ENCODE assay signal across 10 cellular contexts in genomic region chr22:40817737-40818136, GRCh38. TPM values are rescaled to one million over a fixed set of nuclear protein-coding genes. Genes with fewer than 3 reads are reported as not detected.
DNase-seq lines count a peak whose midpoint lies in the region; ATAC-seq, FAIRE-seq and TF ChIP-seq lines count a peak whose summit lies in the region.
"Had no signal": no experiment of that assay in that cellular context is flagged by ENCODE, and none has a peak within 500 bp of the region (broad histone marks: within the 10 kb centered on the region; RNA-seq: fewer than 3 reads in every experiment).

No MANE protein-coding gene starts in this region.

- peak overlapping the region; percentile 62 for H3K27ac Mint-ChIP-seq in Calu3 (ENCODE audit: unreplicated experiment)
- no peak overlapping the region for H3K27ac Mint-ChIP-seq in astrocyte (ENCODE audit: unreplicated experiment)

- H3K27ac ChIP-seq in HUES6 (ENCODE audit: low read depth, low read length): no peak overlapping the region
- H3K27ac ChIP-seq in astrocyte (ENCODE audit: low read depth, low read length): no peak overlapping the region
- H3K27ac ChIP-seq in neural cell (ENCODE audit: low read length): no peak overlapping the region
- H3K27ac ChIP-seq: testis had no signal

- ATAC-seq in GM21360 (IDR thresholded peaks at IDR 0.05; ENCODE audit: unreplicated experiment) (no peak), HG03097 (IDR thresholded peaks at IDR 0.05; ENCODE audit: low FRiP score, unreplicated experiment) (no peak)

- H3K4me1 ChIP-seq in HUES6 (ENCODE audit: control insufficient read depth, insufficient read depth, low read length) (peaks cover 7% of the 10 kb centered on the region; the same call in 1 of the 2 replicates), astrocyte (ENCODE audit: insufficient read depth, low read length) (peaks cover 6% of the 10 kb centered on the region)

- no peaks in the 10 kb centered on the region for H3K9me2 ChIP-seq in neural cell (ENCODE audit: insufficient read depth, low read length)

- no peaks in the 10 kb centered on the region for H3K9me3 ChIP-seq in HUES6 (ENCODE audit: control insufficient read depth, insufficient read depth, low read depth, low read length)
- no peaks in the 10 kb centered on the region for H3K9me3 ChIP-seq in astrocyte (ENCODE audit: insufficient read depth, low read depth, low read length)
- no peaks in the 10 kb centered on the region for H3K9me3 ChIP-seq in neural cell (ENCODE audit: low read length)
- H3K9me3 ChIP-seq: testis had no signal

- H3K79me2 ChIP-seq in astrocyte (ENCODE audit: insufficient read depth, low read length) (peaks cover 56% of the 10 kb centered on the region), neural cell (replicated peaks; ENCODE audit: insufficient read depth, low read length) (peaks cover 19% of the 10 kb centered on the region)

- TF ChIP-seq EP300 in neural cell (conservative IDR thresholded peaks at IDR 0.05; ENCODE audit: poor library complexity, severe bottlenecking): no peak

- DNase-seq in Calu3 (no peak), astrocyte (ENCODE audit: low read depth) (no peak), frontal cortex (ENCODE audit: low spot score in 2 of 2) (no peak), cerebellum (ENCODE audit: low spot score) (no peak)
- DNase-seq: NCI-H510A, testis had no signal

- H3K27me3 ChIP-seq in HUES6 (ENCODE audit: control insufficient read depth, insufficient read depth, low read length): no peaks in the 10 kb centered on the region
- H3K27me3 ChIP-seq in astrocyte (ENCODE audit: insufficient read depth, low read length): no peaks in the 10 kb centered on the region
- H3K27me3 ChIP-seq in neural cell (ENCODE audit: insufficient read depth, low read depth, low read length): no peaks in the 10 kb centered on the region
- H3K27me3 ChIP-seq: testis had no signal

- CTCF ChIA-PET in Calu3 (lab: Charles Lee): interaction anchor here (1.1 kb wide), 1 partner anchor 39 kb away, joined by 3 read pairs; the partner anchor contains the start of genes ST13 and XPNPEP3

- TF ChIP-seq RAD21 in neural cell (conservative IDR thresholded peaks at IDR 0.05): no peak

- H4K20me1 ChIP-seq in astrocyte (ENCODE audit: insufficient read depth, low read length): peaks cover 21% of the 10 kb centered on the region
- H4K20me1 ChIP-seq in neural cell (ENCODE audit: insufficient read depth): no peaks in the 10 kb centered on the region

- H3K4me3 ChIP-seq in HUES6 (ENCODE audit: low read depth, low read length): peak overlapping the region; percentile 97; the same call in 1 of the 2 replicates
- peak overlapping the region; percentile 97 for H3K4me3 ChIP-seq in astrocyte (ENCODE audit: insufficient read depth, low read depth, low read length)
- peak overlapping the region; percentile 98 for H3K4me3 ChIP-seq in neural cell (ENCODE audit: low read length)

- intact Hi-C loops in Calu3 (cut with micrococcal nuclease; ENCODE audit: unreplicated experiment): no loop called here

- H3K27me3 Mint-ChIP-seq in Calu3 (ENCODE audit: unreplicated experiment) (no peaks in the 10 kb centered on the region), astrocyte (ENCODE audit: low read depth, unreplicated experiment) (no peaks in the 10 kb centered on the region)

- H3K9ac ChIP-seq in HUES6 (ENCODE audit: low read length): peak overlapping the region; percentile 2
- H3K9ac ChIP-seq in astrocyte (ENCODE audit: low read length): no peak overlapping the region
- no peak overlapping the region for H3K9ac ChIP-seq in neural cell (ENCODE audit: low read length)

- no peak for TF ChIP-seq CTCF in Calu3 (IDR thresholded peaks at IDR 0.05; ENCODE audit: unreplicated experiment)
- no peak for TF ChIP-seq CTCF in astrocyte (IDR thresholded peaks at IDR 0.05; ENCODE audit: insufficient read depth, low read depth, low read length)
- TF ChIP-seq CTCF in neural cell (IDR thresholded peaks at IDR 0.05; ENCODE audit: poor library complexity, severe bottlenecking): no peak

- peak overlapping the region; percentile 91 for H3K4me3 Mint-ChIP-seq in Calu3 (ENCODE audit: low read depth, unreplicated experiment)
- H3K4me3 Mint-ChIP-seq in astrocyte (ENCODE audit: unreplicated experiment): peak overlapping the region; percentile 98

- H3K4me2 ChIP-seq in astrocyte (ENCODE audit: low read length): peak overlapping the region; percentile 98
- H3K4me2 ChIP-seq in neural cell (ENCODE audit: low read length): peak overlapping the region; percentile 58

- FAIRE-seq in astrocyte (lab: Jason Lieb, UNC) (no peak), frontal cortex (lab: Jason Lieb, UNC) (no peak)

- peaks cover 30% of the 10 kb centered on the region for H3K36me3 Mint-ChIP-seq in Calu3 (ENCODE audit: insufficient read depth, unreplicated experiment)
- H3K36me3 Mint-ChIP-seq in astrocyte (ENCODE audit: low read depth, unreplicated experiment): peaks cover 3% of the 10 kb centered on the region

- no TSS peak for BruUV-seq in Calu3 (replicated peaks; lab: Mats Ljungman, UMichigan)

- H3F3A ChIP-seq in neural cell (ENCODE audit: insufficient read depth, low read length, poor library complexity, severe bottlenecking): no peaks in the 10 kb centered on the region

- H3K4me1 Mint-ChIP-seq in Calu3 (ENCODE audit: low read depth, unreplicated experiment): peaks cover 25% of the 10 kb centered on the region
- peaks cover 12% of the 10 kb centered on the region for H3K4me1 Mint-ChIP-seq in astrocyte (ENCODE audit: low read depth, unreplicated experiment)

- H2AFZ ChIP-seq in astrocyte (ENCODE audit: low read depth, low read length): no peak overlapping the region
- no peak overlapping the region for H2AFZ ChIP-seq in neural cell (ENCODE audit: low read depth, low read length)

- H3K36me3 ChIP-seq in HUES6 (ENCODE audit: control insufficient read depth, insufficient read depth, low read length) (0 out of 2 replicates have a peak, but pooled peaks cover 6% of the 10 kb centered on the region), astrocyte (ENCODE audit: insufficient read depth, low read length) (no peaks in the 10 kb centered on the region), neural cell (ENCODE audit: insufficient read depth, low read length) (no peaks in the 10 kb centered on the region)

- H3K9me3 Mint-ChIP-seq in Calu3 (ENCODE audit: low read depth, unreplicated experiment) (no peaks in the 10 kb centered on the region), astrocyte (ENCODE audit: unreplicated experiment) (no peaks in the 10 kb centered on the region)

TF ChIP-seq in neural cell, 6 proteins besides CTCF, POLR2A, EP300 and RAD21:
- TF ChIP-seq MXI1 (conservative IDR thresholded peaks at IDR 0.05; ENCODE audit: poor library complexity, severe bottlenecking) (no peak), TAF1 (IDR thresholded peaks at IDR 0.05; ENCODE audit: low read depth) (no peak)

RNA-seq across cellular contexts. Expression of gene SLC25A17, which starts 1.4 kb away (rescaled TPM):
- 20.7 and 24.3 TPM in 2 replicates for total RNA-seq in Calu3 (2022)
- 24.6 and 24.8 TPM in 2 replicates for total RNA-seq in astrocyte
- polyA plus RNA-seq in neural cell: 47.5 and 49.3 TPM in 2 replicates
- 27.3 and 32.2 TPM in 2 replicates for polyA minus RNA-seq in neural cell
- total RNA-seq in frontal cortex: 29.3 TPM
- 18.0 TPM for total RNA-seq in cerebellum

RNA-seq across cellular contexts. Expression of gene ST13, which starts 38.7 kb away (rescaled TPM):
- 307 and 322 TPM in 2 replicates for total RNA-seq in Calu3 (2022)
- total RNA-seq in astrocyte: 236 and 248 TPM in 2 replicates
- 180 and 195 TPM in 2 replicates for polyA plus RNA-seq in neural cell
- 156 and 158 TPM in 2 replicates for polyA minus RNA-seq in neural cell
- 178 TPM for total RNA-seq in frontal cortex
- 111 TPM for total RNA-seq in cerebellum

RNA-seq across cellular contexts. Expression of gene XPNPEP3, which starts 39.2 kb away (rescaled TPM):
- total RNA-seq in Calu3 (2022): 33.1 and 39.9 TPM in 2 replicates
- 21.8 and 24.9 TPM in 2 replicates for total RNA-seq in astrocyte
- 5.2 and 5.3 TPM in 2 replicates for polyA plus RNA-seq in neural cell
- polyA minus RNA-seq in neural cell: 8.8 and 9.3 TPM in 2 replicates
- total RNA-seq in frontal cortex: 4.9 TPM
- total RNA-seq in cerebellum: 10.5 TPM

RNA-seq across cellular contexts. Expression of gene DNAJB7, which starts 44.2 kb away (rescaled TPM):
- not detected in 2 replicates for total RNA-seq in Calu3 (2022)
- not detected in 2 replicates for total RNA-seq in astrocyte
- polyA plus RNA-seq in neural cell: not detected in 2 replicates
- not detected in 2 replicates for polyA minus RNA-seq in neural cell
- total RNA-seq in frontal cortex: not detected
- total RNA-seq in cerebellum: not detected
